ENCODE assay signal across 8 cellular contexts in genomic region chr6:137927777-137928218, GRCh38.
DNase-seq lines count a peak whose midpoint lies in the region; ATAC-seq and TF ChIP-seq lines count a peak whose summit lies in the region.

No MANE protein-coding gene starts in this region.

- H4K5ac ChIP-seq in mesendoderm (ENCODE audit: low read length): no peak overlapping the region

- no peak overlapping the region for H3K27ac ChIP-seq in mesendoderm (ENCODE audit: low read depth, low read length)
- H3K27ac ChIP-seq in upper lobe of right lung: no peak overlapping the region
- H3K27ac ChIP-seq in vagina: no peak overlapping the region

- no peaks in the 10 kb centered on the region for H3K79me2 ChIP-seq in mesendoderm (ENCODE audit: control insufficient read depth, insufficient read depth, low read length)

- TF ChIP-seq CTCF in upper lobe of right lung (IDR thresholded peaks at IDR 0.05) (no peak), vagina (IDR thresholded peaks at IDR 0.05) (no peak)

- no peak overlapping the region for H3K18ac ChIP-seq in mesendoderm (ENCODE audit: low read length)

- H2BK15ac ChIP-seq in mesendoderm (replicated peaks; ENCODE audit: low read depth): no peak overlapping the region

- H3K4me2 ChIP-seq in mesendoderm (ENCODE audit: low read length): no peak overlapping the region

- WGBS in mesendoderm (ENCODE audit: extremely low coverage, insufficient coverage, low lambda C conversion rate): no CpG with 5 or more reads among the region's 8 CpGs

- DNase-seq in HEK293T (ENCODE audit: extremely low spot score) (no peak), NCI-H146 (lab: John Stamatoyannopoulos, UW) (peak; percentile 37), activated T-cell treated with anti-CD3 and anti-CD28 coated beads for 24 hours (ENCODE audit: low read depth) (peak; percentile 72), mesendoderm (peak; percentile 26), upper lobe of right lung (no peak), vagina (ENCODE audit: extremely low spot score in 2 of 2) (no peak), NCI-H1417 treated with DMSO at 0.1 percent for 48 hours (lab: John Stamatoyannopoulos, UW) (no peak)

- POLR2A ChIA-PET in HEK293T (lab: Yijun Ruan, JAX): no interaction called here

- H3K4ac ChIP-seq in mesendoderm (ENCODE audit: low read depth, low read length): no peak overlapping the region

- H3K27me3 ChIP-seq in mesendoderm (ENCODE audit: insufficient read depth, low read length, poor library complexity) (no peaks in the 10 kb centered on the region), upper lobe of right lung (no peaks in the 10 kb centered on the region), vagina (no peaks in the 10 kb centered on the region)

- H3K56ac ChIP-seq in mesendoderm (ENCODE audit: low read length): no peak overlapping the region

- no peak overlapping the region for H3K23ac ChIP-seq in mesendoderm (ENCODE audit: low read length)

- H3K4me1 ChIP-seq in mesendoderm (ENCODE audit: control insufficient read depth, low read depth, low read length) (no peaks in the 10 kb centered on the region), upper lobe of right lung (peaks cover 13% of the 10 kb centered on the region), vagina (peaks cover 27% of the 10 kb centered on the region)

- TF ChIP-seq POLR2A in vagina (IDR thresholded peaks at IDR 0.05): no peak

- H3K9ac ChIP-seq in mesendoderm (ENCODE audit: low read length): no peak overlapping the region

- no peak overlapping the region for H3K4me3 ChIP-seq in mesendoderm (ENCODE audit: low read length)
- no peak overlapping the region for H3K4me3 ChIP-seq in upper lobe of right lung
- H3K4me3 ChIP-seq in vagina: no peak overlapping the region

- peak; percentile 90 for ATAC-seq in GM18498 (IDR thresholded peaks at IDR 0.05; ENCODE audit: unreplicated experiment)
- ATAC-seq in upper lobe of right lung: peak; percentile 75

- H3K36me3 ChIP-seq in mesendoderm (ENCODE audit: control insufficient read depth, insufficient read depth, low read length) (no peaks in the 10 kb centered on the region), upper lobe of right lung (no peaks in the 10 kb centered on the region), vagina (no peaks in the 10 kb centered on the region)

- no peak overlapping the region for H2BK120ac ChIP-seq in mesendoderm (ENCODE audit: low read depth, low read length)

- no peaks in the 10 kb centered on the region for H3K79me1 ChIP-seq in mesendoderm (ENCODE audit: low read length)

- no peak overlapping the region for H2BK5ac ChIP-seq in mesendoderm (ENCODE audit: low read length)

- no peak overlapping the region for H2AK5ac ChIP-seq in mesendoderm (ENCODE audit: low read length)

- intact Hi-C loops in upper lobe of right lung (cut with DNase I) (no loop called here), vagina (cut with DNase I) (no loop called here)

- H3K9me3 ChIP-seq in upper lobe of right lung (no peaks in the 10 kb centered on the region), vagina (no peaks in the 10 kb centered on the region)

- no peak overlapping the region for H4K8ac ChIP-seq in mesendoderm (ENCODE audit: low read depth, low read length)

- CTCF ChIA-PET in HEK293T (lab: Yijun Ruan, JAX): interaction anchor here (0.6 kb wide), 1 partner anchor 28 kb away, joined by 3 read pairs; no protein-coding TSS in a partner anchor

TF ChIP-seq in HEK293T, 16 proteins besides CTCF, POLR2A, EP300 and RAD21:
- no peak for TF ChIP-seq ZNF384 (IDR thresholded peaks at IDR 0.05)
- no peak for TF ChIP-seq TARDBP (IDR thresholded peaks at IDR 0.05)
- no peak for TF ChIP-seq LEF1 (IDR thresholded peaks at IDR 0.05; ENCODE audit: borderline replicate concordance)
- no peak for TF ChIP-seq SP1 (IDR thresholded peaks at IDR 0.05)
- 0 out of 2 replicates have a peak, but pooled peaks have one; percentile 20 for TF ChIP-seq L3MBTL2 (conservative IDR thresholded peaks at IDR 0.05)
- no peak for TF ChIP-seq BHLHE40 (IDR thresholded peaks at IDR 0.05; ENCODE audit: borderline replicate concordance)

Comparison
In these comparisons a context has a peak if more than half of its experiments do, and no peak if none do; other contexts are left out.
1. DNase-seq: peak in NCI-H146 (single experiment), activated T-cell treated with anti-CD3 and anti-CD28 coated beads for 24 hours (single experiment) and mesendoderm (single experiment); none in HEK293T (single experiment), upper lobe of right lung (single experiment), vagina (0 of 2) and NCI-H1417 treated with DMSO at 0.1 percent for 48 hours (single experiment).